In genomic region chrX:134171661-134172587, GRCh38 we compare ENCODE assay signal across 8 cellular contexts.
DNase-seq lines count a peak whose midpoint lies in the region; ATAC-seq and TF ChIP-seq lines count a peak whose summit lies in the region.

No MANE protein-coding gene starts in this region.

- peaks cover 16% of the 10 kb centered on the region for H3K4me1 Mint-ChIP-seq in central memory CD8-positive, alpha-beta T cell

- peaks cover 7% of the 10 kb centered on the region for H3K27me3 Mint-ChIP-seq in central memory CD8-positive, alpha-beta T cell

- DNase-seq in D341Med (ENCODE audit: low spot score) (peak; percentile 40), occipital lobe (lab: John Stamatoyannopoulos, UW) (no peak)
- DNase-seq in central memory CD8-positive, alpha-beta T cell (ENCODE audit: low spot score in 2 of 2) = no peak
- peak; percentile 23 to 42 for DNase-seq in stimulated activated CD4-positive, alpha-beta T cell treated with anti-CD3 and anti-CD28 coated beads, Interleukin-4, amount 100 ng/mL, for 4 hours

- peak overlapping the region in 2 of 3 donors; percentile 29 to 62 for H3K4me3 ChIP-seq in liver (ENCODE audit: low read depth in 1 of 3, low read length in 3 of 3)

- no peak for TF ChIP-seq CTCF in liver (IDR thresholded peaks at IDR 0.05; ENCODE audit: low read depth, low read length, missing input control)

- peaks cover 0 to 14% (median 1%) of the 10 kb centered on the region in 4 donors for H3K27me3 ChIP-seq in liver (ENCODE audit: control insufficient read depth in 4 of 4, insufficient read depth in 4 of 4, low read length in 3 of 4)

- TF ChIP-seq RAD21 in liver (IDR thresholded peaks at IDR 0.05) = no peak

- H3K9me3 ChIP-seq in liver (ENCODE audit: control insufficient read depth in 4 of 4, low read length in 3 of 4) = no peaks in the 10 kb centered on the region

- no peaks in the 10 kb centered on the region for H3K9me3 Mint-ChIP-seq in central memory CD8-positive, alpha-beta T cell

- no peak overlapping the region for H3K9ac ChIP-seq in liver (ENCODE audit: low read depth in 1 of 2, low read length in 2 of 2)

- no peaks in the 10 kb centered on the region for H3K36me3 ChIP-seq in liver (ENCODE audit: control insufficient read depth in 4 of 4, insufficient read depth in 3 of 4, low read depth in 1 of 4, low read length in 3 of 4)

- H3K27ac ChIP-seq in liver (ENCODE audit: low read depth in 1 of 2, low read length in 2 of 2) = no peak overlapping the region

- WGBS in liver = 5% methylated on average over 74 of the region's 74 CpGs

- peaks cover 3% of the 10 kb centered on the region for H3K36me3 Mint-ChIP-seq in central memory CD8-positive, alpha-beta T cell (ENCODE audit: insufficient read depth)

- peak overlapping the region; percentile 86 for H3K4me3 Mint-ChIP-seq in central memory CD8-positive, alpha-beta T cell

- no peak overlapping the region for H3K27ac Mint-ChIP-seq in central memory CD8-positive, alpha-beta T cell (ENCODE audit: low read depth)

- H3K4me1 ChIP-seq in liver (ENCODE audit: control insufficient read depth in 4 of 4, insufficient read depth in 4 of 4, low read length in 3 of 4) = peaks cover 5 to 13% (median 7%) of the 10 kb centered on the region in 4 donors

- peak; percentile 53 for ATAC-seq in HG02610 (IDR thresholded peaks at IDR 0.05; ENCODE audit: unreplicated experiment)
- ATAC-seq in SK-N-SH treated with all-trans-retinoic acid at 6 μM for 48 hours = peak; percentile 68
- ATAC-seq in central memory CD8-positive, alpha-beta T cell (replicated peaks; ENCODE audit: extremely low read depth, poor library complexity, severe bottlenecking) = no peak
- ATAC-seq in HG03378 (IDR thresholded peaks at IDR 0.05; ENCODE audit: unreplicated experiment) = no peak

TF ChIP-seq in SK-N-SH treated with all-trans-retinoic acid at 6 μM for 48 hours, 23 proteins besides CTCF, POLR2A, EP300 and RAD21:
- TF ChIP-seq CSRNP3 (CRISPR knock-in tag; IDR thresholded peaks at IDR 0.05) (no peak), ZC3H10 (CRISPR knock-in tag; IDR thresholded peaks at IDR 0.05) (no peak), OSR1 (CRISPR knock-in tag; IDR thresholded peaks at IDR 0.05) (no peak), ZFP30 (CRISPR knock-in tag; IDR thresholded peaks at IDR 0.05) (no peak), ZNF70 (CRISPR knock-in tag; IDR thresholded peaks at IDR 0.05) (no peak)

TF ChIP-seq in liver, 16 proteins besides CTCF, POLR2A, EP300 and RAD21:
- peak; percentile 25 for TF ChIP-seq MAX (IDR thresholded peaks at IDR 0.05)
- no peak for TF ChIP-seq GABPA (IDR thresholded peaks at IDR 0.05 in 1 of 2, conservative IDR thresholded peaks at IDR 0.05 in 1 of 2)
- TF ChIP-seq RXRA (IDR thresholded peaks at IDR 0.05) = no peak
- TF ChIP-seq YY1 (IDR thresholded peaks at IDR 0.05) = no peak
- TF ChIP-seq JUND (IDR thresholded peaks at IDR 0.05) = no peak
- no peak for TF ChIP-seq ZBTB33 (IDR thresholded peaks at IDR 0.05)
- no peak for TF ChIP-seq ATF3 (IDR thresholded peaks at IDR 0.05)

Comparison
In these comparisons a context has a peak if more than half of its experiments do, and no peak if none do; other contexts are left out.
1. DNase-seq: peak in D341Med (single experiment) and stimulated activated CD4-positive, alpha-beta T cell treated with anti-CD3 and anti-CD28 coated beads, Interleukin-4, amount 100 ng/mL, for 4 hours (2 of 2); none in central memory CD8-positive, alpha-beta T cell (0 of 2) and occipital lobe (single experiment).
2. ATAC-seq: peak in HG02610 (single experiment) and SK-N-SH treated with all-trans-retinoic acid at 6 μM for 48 hours (single experiment); none in central memory CD8-positive, alpha-beta T cell (single experiment) and HG03378 (single experiment).